Comparison of ENCODE assay signal across 8 cellular contexts in genomic region chr9:137199411-137200121, GRCh38. TPM values are rescaled to one million over a fixed set of nuclear protein-coding genes. Genes with fewer than 3 reads are reported as not detected.
DNase-seq lines count a peak whose midpoint lies in the region; ATAC-seq and TF ChIP-seq lines count a peak whose summit lies in the region.

No MANE protein-coding gene starts in this region.

- no peak for ATAC-seq in activated CD8-positive, alpha-beta T cell treated with anti-CD3 and anti-CD28 coated beads for 36 hours
- no peak for ATAC-seq in stimulated activated effector memory CD8-positive, alpha-beta T cell treated with anti-CD3 and anti-CD28 coated beads, Interleukin-12 subunit alpha, Interleukin-12 subunit beta, amount 100 ng/mL, for 72 hours
- ATAC-seq in HG03354 (IDR thresholded peaks at IDR 0.05; ENCODE audit: poor library complexity, severe bottlenecking, unreplicated experiment) = no peak
- no peak for ATAC-seq in HG03520 (IDR thresholded peaks at IDR 0.05; ENCODE audit: unreplicated experiment)

- no peaks in the 10 kb centered on the region for H3K27me3 ChIP-seq in iPS DF 6.9 (ENCODE audit: control insufficient read depth, insufficient read depth, low read length)

- H3K27ac Mint-ChIP-seq in activated CD8-positive, alpha-beta T cell treated with anti-CD3 and anti-CD28 coated beads for 36 hours = peak overlapping the region; percentile 20
- H3K27ac Mint-ChIP-seq in stimulated activated effector memory CD8-positive, alpha-beta T cell treated with anti-CD3 and anti-CD28 coated beads, Interleukin-12 subunit alpha, Interleukin-12 subunit beta, amount 100 ng/mL, for 72 hours = peak overlapping the region; percentile 82

- peaks cover 9% of the 10 kb centered on the region for H3K4me1 ChIP-seq in iPS DF 6.9 (ENCODE audit: control insufficient read depth, insufficient read depth, low read length)

- CTCF ChIA-PET in activated CD8-positive, alpha-beta T cell treated with anti-CD3 and anti-CD28 coated beads for 36 hours (lab: Charles Lee) = interaction anchor here (1.6 kb wide), 1 partner anchor 23 kb away, joined by 4 read pairs; no protein-coding TSS in a partner anchor

- H3K4me3 Mint-ChIP-seq in activated CD8-positive, alpha-beta T cell treated with anti-CD3 and anti-CD28 coated beads for 36 hours = peak overlapping the region; percentile 70
- H3K4me3 Mint-ChIP-seq in stimulated activated effector memory CD8-positive, alpha-beta T cell treated with anti-CD3 and anti-CD28 coated beads, Interleukin-12 subunit alpha, Interleukin-12 subunit beta, amount 100 ng/mL, for 72 hours = peak overlapping the region; percentile 73

- peaks cover 22% of the 10 kb centered on the region for H3K4me1 Mint-ChIP-seq in activated CD8-positive, alpha-beta T cell treated with anti-CD3 and anti-CD28 coated beads for 36 hours (ENCODE audit: low read depth)
- peaks cover 27% of the 10 kb centered on the region for H3K4me1 Mint-ChIP-seq in stimulated activated effector memory CD8-positive, alpha-beta T cell treated with anti-CD3 and anti-CD28 coated beads, Interleukin-12 subunit alpha, Interleukin-12 subunit beta, amount 100 ng/mL, for 72 hours

- H3K4me3 ChIP-seq in iPS DF 6.9 (ENCODE audit: low read length) = peak overlapping the region; percentile 42; the same call in 1 of the 2 replicates

- no CpG with 5 or more reads among the region's 51 CpGs for WGBS in iPS DF 6.9 (ENCODE audit: insufficient coverage, insufficient read length)

- H3K27ac ChIP-seq in iPS DF 6.9 (ENCODE audit: low read length) = no peak overlapping the region

- DNase-seq in NCI-H748 (lab: John Stamatoyannopoulos, UW; ENCODE audit: unreplicated experiment) = peak; percentile 47
- DNase-seq in NCI-H748 treated with DMSO at 0.1 percent for 48 hours (lab: John Stamatoyannopoulos, UW) = no peak
- no peak for DNase-seq in activated CD8-positive, alpha-beta T cell treated with anti-CD3 and anti-CD28 coated beads for 36 hours
- DNase-seq in iPS DF 6.9 (ENCODE audit: low read depth, low spot score) = no peak
- DNase-seq in stimulated activated effector memory CD8-positive, alpha-beta T cell treated with anti-CD3 and anti-CD28 coated beads, Interleukin-12 subunit alpha, Interleukin-12 subunit beta, amount 100 ng/mL, for 72 hours (ENCODE audit: low spot score in 2 of 2) = no peak
- DNase-seq in mesenteric fat pad (ENCODE audit: low spot score) = no peak

- H3K9me3 ChIP-seq in iPS DF 6.9 (ENCODE audit: control insufficient read depth, insufficient read depth, low read length) = no peaks in the 10 kb centered on the region

- intact Hi-C loops in activated CD8-positive, alpha-beta T cell treated with anti-CD3 and anti-CD28 coated beads for 36 hours (cut with micrococcal nuclease) = no loop called here

- no peaks in the 10 kb centered on the region for H3K9me3 Mint-ChIP-seq in activated CD8-positive, alpha-beta T cell treated with anti-CD3 and anti-CD28 coated beads for 36 hours
- H3K9me3 Mint-ChIP-seq in stimulated activated effector memory CD8-positive, alpha-beta T cell treated with anti-CD3 and anti-CD28 coated beads, Interleukin-12 subunit alpha, Interleukin-12 subunit beta, amount 100 ng/mL, for 72 hours = no peaks in the 10 kb centered on the region

- H3K36me3 ChIP-seq in iPS DF 6.9 (ENCODE audit: control insufficient read depth, insufficient read depth, low read length) = peaks cover 3% of the 10 kb centered on the region; the same call in 1 of the 2 replicates

- H3K36me3 Mint-ChIP-seq in activated CD8-positive, alpha-beta T cell treated with anti-CD3 and anti-CD28 coated beads for 36 hours (ENCODE audit: low read depth) = no peaks in the 10 kb centered on the region
- peaks cover 3% of the 10 kb centered on the region for H3K36me3 Mint-ChIP-seq in stimulated activated effector memory CD8-positive, alpha-beta T cell treated with anti-CD3 and anti-CD28 coated beads, Interleukin-12 subunit alpha, Interleukin-12 subunit beta, amount 100 ng/mL, for 72 hours

- peak; percentile 17 for TF ChIP-seq CTCF in activated CD8-positive, alpha-beta T cell treated with anti-CD3 and anti-CD28 coated beads for 36 hours (IDR thresholded peaks at IDR 0.05)

- no peaks in the 10 kb centered on the region for H3K27me3 Mint-ChIP-seq in activated CD8-positive, alpha-beta T cell treated with anti-CD3 and anti-CD28 coated beads for 36 hours

- POLR2A ChIA-PET in activated CD8-positive, alpha-beta T cell treated with anti-CD3 and anti-CD28 coated beads for 36 hours (lab: Charles Lee) = interaction anchor here (1.1 to 2.0 kb wide), 2 partner anchors 11 to 19 kb away, joined by 4 to 9 read pairs; partner anchors contain the start of genes ANAPC2 and SSNA1

RNA-seq across cellular contexts. Expression of gene TPRN, which starts 1.0 kb away (rescaled TPM):
- total RNA-seq in activated CD8-positive, alpha-beta T cell treated with anti-CD3 and anti-CD28 coated beads for 36 hours = 1 to 10 TPM; 5.7 to 6.6 TPM
- total RNA-seq in mesenteric fat pad = 5.1 TPM

RNA-seq across cellular contexts. Expression of gene TMEM203, which starts 5.9 kb away (rescaled TPM):
- 10 to 100 TPM; 29.4 to 29.9 TPM for total RNA-seq in activated CD8-positive, alpha-beta T cell treated with anti-CD3 and anti-CD28 coated beads for 36 hours
- 24.8 TPM for total RNA-seq in mesenteric fat pad

RNA-seq across cellular contexts. Expression of gene NDOR1, which starts 5.9 kb away (rescaled TPM):
- total RNA-seq in activated CD8-positive, alpha-beta T cell treated with anti-CD3 and anti-CD28 coated beads for 36 hours = 10 to 100 TPM; 29.5 to 30.7 TPM
- total RNA-seq in mesenteric fat pad = 10.4 TPM

RNA-seq across cellular contexts. Expression of gene SSNA1, which starts 11.1 kb away (rescaled TPM):
- total RNA-seq in activated CD8-positive, alpha-beta T cell treated with anti-CD3 and anti-CD28 coated beads for 36 hours = 10 to 100 TPM; 53.3 to 58.4 TPM
- total RNA-seq in mesenteric fat pad = 53.3 TPM

RNA-seq across cellular contexts. Expression of gene ANAPC2, which starts 11.2 kb away (rescaled TPM):
- 10 to 100 TPM; 38.6 to 39.6 TPM for total RNA-seq in activated CD8-positive, alpha-beta T cell treated with anti-CD3 and anti-CD28 coated beads for 36 hours
- 39.3 TPM for total RNA-seq in mesenteric fat pad
